15 cellular contexts compared by ENCODE assay signal in genomic region chr13:73110814-73111213, GRCh38.
"Had no signal": no experiment of that assay in that cellular context is flagged by ENCODE, and none has a peak within 500 bp of the region (broad histone marks: within the 10 kb centered on the region; RNA-seq: fewer than 3 reads in every experiment).

No MANE protein-coding gene starts in this region.

- H3K9me3 ChIP-seq: adrenal gland, esophagus squamous epithelium, tibial nerve had no signal

- H3K4me3 Mint-ChIP-seq: activated naive CD4-positive, alpha-beta T cell treated with anti-CD3 and anti-CD28 coated beads, Interleukin-2, amount 50 U/mL, for 24 hours; natural killer cell treated with Interleukin-12 subunit alpha and Interleukin-12 subunit beta and Interleukin-15 and Interleukin-18, amount 100 ng/mL, for 72 hours had no signal

- H3K9me3 Mint-ChIP-seq: activated naive CD4-positive, alpha-beta T cell treated with anti-CD3 and anti-CD28 coated beads, Interleukin-2, amount 50 U/mL, for 24 hours; natural killer cell treated with Interleukin-12 subunit alpha and Interleukin-12 subunit beta and Interleukin-15 and Interleukin-18, amount 100 ng/mL, for 72 hours had no signal

- H3K27me3 ChIP-seq: adrenal gland, esophagus squamous epithelium, tibial nerve had no signal

- H3K27ac Mint-ChIP-seq: activated naive CD4-positive, alpha-beta T cell treated with anti-CD3 and anti-CD28 coated beads, Interleukin-2, amount 50 U/mL, for 24 hours; natural killer cell treated with Interleukin-12 subunit alpha and Interleukin-12 subunit beta and Interleukin-15 and Interleukin-18, amount 100 ng/mL, for 72 hours had no signal

- H3K4me1 ChIP-seq: adrenal gland had no signal

- ATAC-seq: left cardiac atrium; natural killer cell treated with Interleukin-12 subunit alpha and Interleukin-12 subunit beta and Interleukin-15 and Interleukin-18, amount 100 ng/mL, for 72 hours had no signal

- H3K4me1 Mint-ChIP-seq: activated naive CD4-positive, alpha-beta T cell treated with anti-CD3 and anti-CD28 coated beads, Interleukin-2, amount 50 U/mL, for 24 hours had no signal

- H3K36me3 Mint-ChIP-seq: activated naive CD4-positive, alpha-beta T cell treated with anti-CD3 and anti-CD28 coated beads, Interleukin-2, amount 50 U/mL, for 24 hours; natural killer cell treated with Interleukin-12 subunit alpha and Interleukin-12 subunit beta and Interleukin-15 and Interleukin-18, amount 100 ng/mL, for 72 hours had no signal

- H3K4me3 ChIP-seq: adrenal gland, esophagus squamous epithelium, lung, tibial nerve had no signal

- DNase-seq: activated CD4-positive, alpha-beta T cell treated with anti-CD3 and anti-CD28 coated beads, Interleukin-2, amount 50 U/mL, for 4 hours; activated gamma-delta T cell; adrenal gland; cerebellar nuclear complex; cortex of kidney; effector CD4-positive, alpha-beta T cell; esophagus squamous epithelium; left cardiac atrium; stimulated activated CD4-positive, alpha-beta T cell treated with anti-CD3 and anti-CD28 coated beads, Interleukin-2, amount 100 ng/mL, for 24 hours; stimulated activated naive CD4-positive, alpha-beta T cell treated with Interleukin-2 at 50 U/mL for 16 hours; WERI-Rb-1 had no signal

- H3K36me3 ChIP-seq: adrenal gland, esophagus squamous epithelium, tibial nerve, WERI-Rb-1 had no signal

- H3K27ac ChIP-seq: adrenal gland, tibial nerve, WERI-Rb-1 had no signal
